ENCODE assay signal across 13 cellular contexts in the genomic region with DNA sequence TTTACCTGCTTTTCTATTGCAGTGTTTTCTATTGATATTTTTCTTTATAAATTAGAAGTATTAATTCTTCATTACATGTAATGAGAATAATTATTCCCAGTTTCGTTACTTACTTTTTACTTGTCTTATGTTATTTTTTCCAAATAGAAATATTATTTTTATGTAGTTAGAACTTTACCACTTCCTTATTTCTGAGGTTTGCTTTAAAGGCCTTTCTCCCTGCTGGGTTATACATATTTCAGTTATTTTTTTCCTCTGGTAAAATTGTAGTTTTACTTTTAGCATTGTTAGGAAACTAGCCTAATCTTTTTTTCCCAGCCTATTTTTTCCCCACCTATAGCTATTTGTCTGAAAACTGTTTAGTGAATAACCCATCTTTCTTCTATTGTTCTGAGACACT.
"Had no signal": no experiment of that assay in that cellular context is flagged by ENCODE, and none has a peak within 500 bp of the region (broad histone marks: within the 10 kb centered on the region; RNA-seq: fewer than 3 reads in every experiment).

No MANE protein-coding gene starts in this region.

- H3K27ac Mint-ChIP-seq: natural killer cell treated with Interleukin-12 subunit alpha and Interleukin-12 subunit beta and Interleukin-15 and Interleukin-18, amount 100 ng/mL, for 72 hours; stimulated activated naive CD8-positive, alpha-beta T cell treated with anti-CD3 and anti-CD28 coated beads, Interleukin-15, Interleukin-2, amounts not matched to agents 100 ng/mL and 50 ng/mL, for 24 hours; T-helper 17 cell had no signal

- DNase-seq: activated effector memory CD4-positive, alpha-beta T cell treated with Interleukin-2 at 50 U/mL for 16 hours; effector CD4-positive, alpha-beta T cell; foreskin melanocyte; heart left ventricle; islet precursor cell; left lung; mucosa of descending colon; occipital lobe; stimulated activated CD4-positive, alpha-beta T cell treated with anti-CD3 and anti-CD28 coated beads, Interleukin-4, amount 100 ng/mL, for 24 hours; T-helper 17 cell had no signal

- H3K27ac ChIP-seq: cardiac muscle cell, heart left ventricle had no signal

- H3K9me3 Mint-ChIP-seq: natural killer cell treated with Interleukin-12 subunit alpha and Interleukin-12 subunit beta and Interleukin-15 and Interleukin-18, amount 100 ng/mL, for 72 hours; stimulated activated naive CD8-positive, alpha-beta T cell treated with anti-CD3 and anti-CD28 coated beads, Interleukin-15, Interleukin-2, amounts not matched to agents 100 ng/mL and 50 ng/mL, for 24 hours had no signal

- H3K27me3 Mint-ChIP-seq: natural killer cell treated with Interleukin-12 subunit alpha and Interleukin-12 subunit beta and Interleukin-15 and Interleukin-18, amount 100 ng/mL, for 72 hours; stimulated activated naive CD8-positive, alpha-beta T cell treated with anti-CD3 and anti-CD28 coated beads, Interleukin-15, Interleukin-2, amounts not matched to agents 100 ng/mL and 50 ng/mL, for 24 hours; T-helper 17 cell had no signal

- H3K4me3 Mint-ChIP-seq: stimulated activated naive CD8-positive, alpha-beta T cell treated with anti-CD3 and anti-CD28 coated beads, Interleukin-15, Interleukin-2, amounts not matched to agents 100 ng/mL and 50 ng/mL, for 24 hours; T-helper 17 cell had no signal

- H3K36me3 Mint-ChIP-seq: natural killer cell treated with Interleukin-12 subunit alpha and Interleukin-12 subunit beta and Interleukin-15 and Interleukin-18, amount 100 ng/mL, for 72 hours had no signal
